In the genomic region with DNA sequence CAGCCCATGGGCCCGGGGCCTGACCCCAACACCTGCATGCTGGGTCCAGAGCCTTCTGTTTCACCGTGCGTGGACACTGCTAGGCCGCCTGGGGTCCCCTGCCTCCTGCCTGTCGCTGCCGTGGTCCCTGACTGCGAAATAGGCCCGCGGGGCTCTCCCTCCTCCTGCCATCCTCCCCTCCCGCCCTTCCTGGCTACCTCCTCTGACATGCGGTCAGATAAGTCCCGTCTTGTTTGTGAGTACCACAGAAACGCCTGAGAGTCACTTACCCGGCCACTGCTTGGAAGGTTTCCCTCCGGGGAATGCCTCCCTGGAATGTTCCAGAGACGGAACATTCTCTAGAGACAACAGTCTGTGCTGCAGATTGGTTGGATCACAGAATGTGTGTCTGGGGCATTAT, we compare ENCODE assay signal across 1 cellular context.
TF ChIP-seq lines count a peak whose summit lies in the region.

No MANE protein-coding gene starts in this region.

TF ChIP-seq in GM23338, 12 proteins besides CTCF, POLR2A, EP300 and RAD21 (continued from another document):
- TF ChIP-seq, protein P1, sequence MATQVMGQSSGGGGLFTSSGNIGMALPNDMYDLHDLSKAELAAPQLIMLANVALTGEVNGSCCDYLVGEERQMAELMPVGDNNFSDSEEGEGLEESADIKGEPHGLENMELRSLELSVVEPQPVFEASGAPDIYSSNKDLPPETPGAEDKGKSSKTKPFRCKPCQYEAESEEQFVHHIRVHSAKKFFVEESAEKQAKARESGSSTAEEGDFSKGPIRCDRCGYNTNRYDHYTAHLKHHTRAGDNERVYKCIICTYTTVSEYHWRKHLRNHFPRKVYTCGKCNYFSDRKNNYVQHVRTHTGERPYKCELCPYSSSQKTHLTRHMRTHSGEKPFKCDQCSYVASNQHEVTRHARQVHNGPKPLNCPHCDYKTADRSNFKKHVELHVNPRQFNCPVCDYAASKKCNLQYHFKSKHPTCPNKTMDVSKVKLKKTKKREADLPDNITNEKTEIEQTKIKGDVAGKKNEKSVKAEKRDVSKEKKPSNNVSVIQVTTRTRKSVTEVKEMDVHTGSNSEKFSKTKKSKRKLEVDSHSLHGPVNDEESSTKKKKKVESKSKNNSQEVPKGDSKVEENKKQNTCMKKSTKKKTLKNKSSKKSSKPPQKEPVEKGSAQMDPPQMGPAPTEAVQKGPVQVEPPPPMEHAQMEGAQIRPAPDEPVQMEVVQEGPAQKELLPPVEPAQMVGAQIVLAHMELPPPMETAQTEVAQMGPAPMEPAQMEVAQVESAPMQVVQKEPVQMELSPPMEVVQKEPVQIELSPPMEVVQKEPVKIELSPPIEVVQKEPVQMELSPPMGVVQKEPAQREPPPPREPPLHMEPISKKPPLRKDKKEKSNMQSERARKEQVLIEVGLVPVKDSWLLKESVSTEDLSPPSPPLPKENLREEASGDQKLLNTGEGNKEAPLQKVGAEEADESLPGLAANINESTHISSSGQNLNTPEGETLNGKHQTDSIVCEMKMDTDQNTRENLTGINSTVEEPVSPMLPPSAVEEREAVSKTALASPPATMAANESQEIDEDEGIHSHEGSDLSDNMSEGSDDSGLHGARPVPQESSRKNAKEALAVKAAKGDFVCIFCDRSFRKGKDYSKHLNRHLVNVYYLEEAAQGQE (IDR thresholded peaks at IDR 0.05; ENCODE audit: unreplicated experiment), result no peak
